ENCODE assay signal across 1 cellular context in genomic region chr13:57629821-57630235, GRCh38.
TF ChIP-seq lines count a peak whose summit lies in the region.

No MANE protein-coding gene starts in this region.

TF ChIP-seq in SK-N-SH treated with all-trans-retinoic acid at 6 μM for 48 hours, 23 proteins besides CTCF, POLR2A, EP300 and RAD21 (continued from another document):
- TF ChIP-seq CSDC2 (CRISPR knock-in tag; IDR thresholded peaks at IDR 0.05) = no peak
